10 cellular contexts compared by ENCODE assay signal in the genomic region with DNA sequence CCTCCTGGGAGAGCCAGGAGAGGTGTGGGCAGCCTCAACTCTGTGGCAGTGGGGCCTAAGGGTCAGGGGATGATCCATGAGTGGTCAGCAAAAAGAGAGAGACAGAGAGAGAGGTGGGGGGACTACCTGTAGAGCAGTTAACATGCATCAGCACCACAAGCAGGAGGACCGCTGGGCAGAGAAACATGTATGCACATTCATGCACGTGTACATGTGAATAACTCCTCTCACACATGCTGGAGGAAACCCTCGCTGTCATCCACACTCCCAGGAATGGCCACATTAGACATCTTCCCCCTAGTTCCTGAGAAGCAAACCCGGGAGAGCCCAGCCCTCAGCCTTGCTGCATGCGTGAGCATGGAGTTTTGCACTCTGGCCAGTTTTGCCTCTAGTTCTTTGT.
DNase-seq lines count a peak whose midpoint lies in the region; ATAC-seq and TF ChIP-seq lines count a peak whose summit lies in the region.
"Had no signal": no experiment of that assay in that cellular context is flagged by ENCODE, and none has a peak within 500 bp of the region (broad histone marks: within the 10 kb centered on the region; RNA-seq: fewer than 3 reads in every experiment).

No MANE protein-coding gene starts in this region.

- peak overlapping the region; percentile 46 for H3K9ac ChIP-seq in Karpas-422 (ENCODE audit: low read length)

- no peak for TF ChIP-seq POLR2A in GM18505 (IDR thresholded peaks at IDR 0.05; ENCODE audit: borderline replicate concordance, extremely low read depth, insufficient read depth, insufficient read length)

- H3K27ac Mint-ChIP-seq in natural killer cell treated with Interleukin-12 subunit alpha and Interleukin-12 subunit beta and Interleukin-15 and Interleukin-18, amount 100 ng/mL, for 72 hours, result peak overlapping the region; percentile 52 to 67

- H3K27me3 Mint-ChIP-seq in natural killer cell treated with Interleukin-12 subunit alpha and Interleukin-12 subunit beta and Interleukin-15 and Interleukin-18, amount 100 ng/mL, for 72 hours, result no peaks in the 10 kb centered on the region

- no peaks in the 10 kb centered on the region for H3K79me2 ChIP-seq in Karpas-422 (ENCODE audit: low read length)

- peaks cover 30% of the 10 kb centered on the region for H3K4me1 ChIP-seq in Karpas-422 (ENCODE audit: low read length)

- H2AFZ ChIP-seq in Karpas-422 (ENCODE audit: low read length), result 0 out of 2 replicates have a peak overlapping the region, but pooled peaks have one; percentile 12
- H2AFZ ChIP-seq: hepatocyte had no signal

- H3K36me3 ChIP-seq in Karpas-422 (ENCODE audit: insufficient read depth, low read length), result no peaks in the 10 kb centered on the region

- DNase-seq in Karpas-422 (no peak), NCI-H69 (lab: John Stamatoyannopoulos, UW) (no peak), midbrain (lab: John Stamatoyannopoulos, UW) (no peak), NCI-H2029 (lab: John Stamatoyannopoulos, UW) (no peak)
- no peak for DNase-seq in natural killer cell treated with Interleukin-12 subunit alpha and Interleukin-12 subunit beta and Interleukin-15 and Interleukin-18, amount 100 ng/mL, for 72 hours (ENCODE audit: low spot score)
- DNase-seq in activated T-cell treated with anti-CD3 and anti-CD28 coated beads, Interleukin-2, amount 50 U/mL, for 48 hours, result no peak
- DNase-seq: activated CD4-positive, alpha-beta T cell treated with anti-CD3 and anti-CD28 coated beads for 4 hours had no signal

- ATAC-seq in GM18505 (IDR thresholded peaks at IDR 0.05; ENCODE audit: unreplicated experiment) (peak; percentile 24), GM21515 (IDR thresholded peaks at IDR 0.05; ENCODE audit: unreplicated experiment) (peak; percentile 16)
- ATAC-seq in natural killer cell treated with Interleukin-12 subunit alpha and Interleukin-12 subunit beta and Interleukin-15 and Interleukin-18, amount 100 ng/mL, for 72 hours, result no peak

- no peaks in the 10 kb centered on the region for H3K27me3 ChIP-seq in Karpas-422 (ENCODE audit: low read length)
- H3K27me3 ChIP-seq: hepatocyte had no signal

- no peaks in the 10 kb centered on the region for H3K9me3 Mint-ChIP-seq in natural killer cell treated with Interleukin-12 subunit alpha and Interleukin-12 subunit beta and Interleukin-15 and Interleukin-18, amount 100 ng/mL, for 72 hours

- H3K4me2 ChIP-seq in Karpas-422 (ENCODE audit: low read depth, low read length, poor library complexity, severe bottlenecking), result peak overlapping the region; percentile 60
- H3K4me2 ChIP-seq: hepatocyte had no signal

- H3K36me3 Mint-ChIP-seq in natural killer cell treated with Interleukin-12 subunit alpha and Interleukin-12 subunit beta and Interleukin-15 and Interleukin-18, amount 100 ng/mL, for 72 hours, result no peaks in the 10 kb centered on the region

- H3K4me3 ChIP-seq in Karpas-422 (ENCODE audit: low read length), result peak overlapping the region; percentile 40; the same call in 1 of the 2 replicates
- H3K4me3 ChIP-seq: hepatocyte had no signal

- H3K9me3 ChIP-seq in Karpas-422 (ENCODE audit: low read length), result no peaks in the 10 kb centered on the region

- peak overlapping the region; percentile 69 for H3K27ac ChIP-seq in Karpas-422 (ENCODE audit: low read length)
- H3K27ac ChIP-seq: hepatocyte had no signal

- H3K4me1 Mint-ChIP-seq in natural killer cell treated with Interleukin-12 subunit alpha and Interleukin-12 subunit beta and Interleukin-15 and Interleukin-18, amount 100 ng/mL, for 72 hours (ENCODE audit: low read depth in 2 of 2), result peaks cover 21 to 29% of the 10 kb centered on the region in 2 donors

- no peaks in the 10 kb centered on the region for H4K20me1 ChIP-seq in Karpas-422 (ENCODE audit: insufficient read depth, low read depth, low read length)

- H3K4me3 Mint-ChIP-seq in natural killer cell treated with Interleukin-12 subunit alpha and Interleukin-12 subunit beta and Interleukin-15 and Interleukin-18, amount 100 ng/mL, for 72 hours, result peak overlapping the region; percentile 45

- no peaks in the 10 kb centered on the region for H3K9me2 ChIP-seq in Karpas-422 (replicated peaks; ENCODE audit: insufficient read depth, low read length)

Comparison
In these comparisons a context has a peak if more than half of its experiments do, and no peak if none do; other contexts are left out.
1. ATAC-seq: peak in GM18505 (single experiment) and GM21515 (single experiment); none in natural killer cell treated with Interleukin-12 subunit alpha and Interleukin-12 subunit beta and Interleukin-15 and Interleukin-18, amount 100 ng/mL, for 72 hours (0 of 2).